ENCODE assay signal across 9 cellular contexts in the genomic region with DNA sequence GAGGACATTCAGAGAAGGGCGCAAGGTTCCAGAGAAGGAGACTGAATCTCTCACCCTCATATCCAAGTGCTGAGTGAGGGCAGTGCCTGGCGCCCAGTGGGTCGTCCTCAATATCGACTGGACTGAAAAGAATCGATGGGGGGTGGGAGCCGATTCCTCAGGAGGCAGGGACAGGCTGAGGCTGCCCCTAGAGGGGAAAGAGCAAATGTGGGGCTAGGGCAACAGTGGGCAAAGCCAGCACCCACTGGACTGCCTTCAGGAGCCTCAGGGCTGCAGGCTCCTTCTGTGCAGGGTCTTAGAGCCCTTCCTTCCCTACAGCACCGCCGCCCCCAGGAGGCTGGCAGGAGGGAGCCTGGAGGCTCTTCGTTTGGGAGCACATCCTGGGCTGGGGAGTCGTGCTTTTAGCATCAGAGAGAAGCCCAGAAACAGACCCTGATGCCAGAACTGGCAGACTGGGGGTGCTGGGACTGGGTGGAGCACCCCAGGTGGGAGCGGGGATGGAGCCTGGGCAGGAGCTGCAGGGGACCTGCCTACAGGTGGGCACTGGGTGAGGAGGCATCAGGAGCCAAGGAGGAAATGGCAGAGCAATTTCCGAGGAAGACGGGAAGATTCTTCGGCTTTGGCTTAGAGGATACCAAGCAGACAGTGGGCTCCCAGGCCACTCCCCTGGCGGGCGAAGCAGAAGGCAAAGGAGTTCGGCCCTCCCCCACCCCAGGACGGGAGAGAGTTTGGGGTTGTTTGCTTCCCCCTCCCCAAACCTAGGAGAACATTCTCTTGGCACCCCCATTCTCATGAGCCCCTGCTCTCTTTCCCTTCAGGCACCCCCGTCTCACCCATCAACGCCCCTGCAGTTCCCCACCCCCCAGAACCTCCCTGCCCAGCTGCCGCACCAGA. TPM values are rescaled to one million over a fixed set of nuclear protein-coding genes. Genes with fewer than 3 reads are reported as not detected.
A peak's percentile ranks its signal among the peaks of the same experiment; 100 is the strongest.
DNase-seq lines count a peak whose midpoint lies in the region; ATAC-seq, FAIRE-seq and TF ChIP-seq lines count a peak whose summit lies in the region.
"Had no signal": no experiment of that assay in that cellular context is flagged by ENCODE, and none has a peak within 500 bp of the region (broad histone marks: within the 10 kb centered on the region; RNA-seq: fewer than 3 reads in every experiment).

No MANE protein-coding gene starts in this region.

- peak overlapping the region; percentile 72 for H3K4me3 Mint-ChIP-seq in activated naive CD8-positive, alpha-beta T cell

- H3K27ac ChIP-seq in heart right ventricle (no peak overlapping the region), temporal lobe (ENCODE audit: low read depth, low read length) (peak overlapping the region; percentile 30)

- ATAC-seq in heart right ventricle (no peak), Right ventricle myocardium superior (ENCODE audit: poor library complexity) (no peak), GM21447 (IDR thresholded peaks at IDR 0.05; ENCODE audit: unreplicated experiment) (no peak)

- H3K27ac Mint-ChIP-seq in activated naive CD8-positive, alpha-beta T cell, result no peak overlapping the region

- intact Hi-C loops in heart right ventricle (cut with DNase I) (loop anchor here in 9 of 10 donors (2.0 to 10.0 kb wide), 11 partner anchors 42 to 132 kb away; a partner anchor contains a TSS), Right ventricle myocardium superior (cut with DNase I) (loop anchor here (5.0 to 10.0 kb wide), 3 partner anchors 47 to 105 kb away; no protein-coding TSS in a partner anchor)

- H3K4me1 Mint-ChIP-seq in activated naive CD8-positive, alpha-beta T cell (ENCODE audit: low read depth), result peaks cover 15% of the 10 kb centered on the region

- no peaks in the 10 kb centered on the region for H3K36me3 Mint-ChIP-seq in activated naive CD8-positive, alpha-beta T cell

- H3K4me1 ChIP-seq in heart right ventricle, result peaks cover 6 to 50% (median 16%) of the 10 kb centered on the region in 9 donors

- DNase-seq in heart right ventricle (no peak), Right ventricle myocardium superior (no peak), HTR-8/SVneo (ENCODE audit: insufficient read length, low spot score) (no peak), SKM-1 (lab: John Stamatoyannopoulos, UW; ENCODE audit: unreplicated experiment) (no peak)
- DNase-seq: SHP77 treated with DMSO at 0.1 percent for 48 hours had no signal

- H3K27me3 Mint-ChIP-seq in activated naive CD8-positive, alpha-beta T cell, result peaks cover 11% of the 10 kb centered on the region

- H3K9me3 ChIP-seq in heart right ventricle (no peaks in the 10 kb centered on the region), iPS-18c (ENCODE audit: control insufficient read depth, insufficient read depth, low read length) (no peaks in the 10 kb centered on the region)

- peak overlapping the region; percentile 43 to 70 (median 61) for H3K4me3 ChIP-seq in heart right ventricle
- H3K4me3 ChIP-seq in iPS-18c (ENCODE audit: insufficient read depth, low read depth, low read length), result peak overlapping the region; percentile 64

- H3K27me3 ChIP-seq in heart right ventricle, result peaks cover 0 to 38% (median 0%) of the 10 kb centered on the region in 7 donors

- FAIRE-seq in HTR-8/SVneo (lab: Jason Lieb, UNC), result no peak

- no peak for TF ChIP-seq CTCF in heart right ventricle (IDR thresholded peaks at IDR 0.05)

- no peaks in the 10 kb centered on the region for H3K36me3 ChIP-seq in heart right ventricle

- 45 to 47% methylated on average over 21 of the region's 21 CpGs for WGBS in heart right ventricle, 2 donors

- H3K9me3 Mint-ChIP-seq in activated naive CD8-positive, alpha-beta T cell (ENCODE audit: low read depth), result no peaks in the 10 kb centered on the region

RNA-seq across cellular contexts. Expression of a gene that starts 1.2 kb away (rescaled TPM):
- total RNA-seq in heart right ventricle (10 to 100 TPM; 11.5 to 26.1 (median 18.7) TPM), Right ventricle myocardium superior (23.7 TPM), temporal lobe (27.5 TPM)
- 10 to 100 TPM; 17.1 to 19.4 TPM for polyA plus RNA-seq in heart right ventricle
